9 cellular contexts compared by ENCODE assay signal in genomic region chr1:184037849-184038591, GRCh38. TPM values are rescaled to one million over a fixed set of nuclear protein-coding genes. Genes with fewer than 3 reads are reported as not detected.
DNase-seq lines count a peak whose midpoint lies in the region; ATAC-seq, FAIRE-seq and TF ChIP-seq lines count a peak whose summit lies in the region.
"Had no signal": no experiment of that assay in that cellular context is flagged by ENCODE, and none has a peak within 500 bp of the region (broad histone marks: within the 10 kb centered on the region; RNA-seq: fewer than 3 reads in every experiment).

No MANE protein-coding gene starts in this region.

- H3K27ac ChIP-seq in iPS-18a (ENCODE audit: low read length), result no peak overlapping the region

- FAIRE-seq in GM12891 (lab: Jason Lieb, UNC), result no peak
- FAIRE-seq: urothelium cell line had no signal

- TF ChIP-seq POLR2A in GM12891 (IDR thresholded peaks at IDR 0.05; ENCODE audit: low read depth, low read length), result no peak

- CTCF ChIA-PET in activated CD4-positive, alpha-beta T cell treated with anti-CD3 and anti-CD28 coated beads for 36 hours (lab: Charles Lee), result interaction anchor here (0.6 to 1.6 kb wide), 2 partner anchors 13 to 837 kb away, joined by 4 to 8 read pairs; partner anchors contain the start of gene TSEN15
- CTCF ChIA-PET in activated CD8-positive, alpha-beta T cell treated with anti-CD3 and anti-CD28 coated beads, Interleukin-2, amount 10 ng/mL, durations not matched to agents 7 days and 5 days (lab: Charles Lee), result no interaction called here

- H3K27me3 ChIP-seq in iPS-18a (ENCODE audit: control insufficient read depth, insufficient read depth, low read length), result peaks cover 69% of the 10 kb centered on the region

- H3K27ac Mint-ChIP-seq in activated CD4-positive, alpha-beta T cell treated with anti-CD3 and anti-CD28 coated beads for 36 hours, result peak overlapping the region; percentile 38
- H3K27ac Mint-ChIP-seq in activated CD8-positive, alpha-beta T cell treated with anti-CD3 and anti-CD28 coated beads, Interleukin-2, amount 10 ng/mL, durations not matched to agents 7 days and 5 days, result no peak overlapping the region
- peak overlapping the region; percentile 60 to 75 for H3K27ac Mint-ChIP-seq in stimulated activated naive CD8-positive, alpha-beta T cell treated with anti-CD3 and anti-CD28 coated beads, Interleukin-15, amount 100 ng/mL, for 72 hours

- no peaks in the 10 kb centered on the region for H3K9me3 Mint-ChIP-seq in activated CD4-positive, alpha-beta T cell treated with anti-CD3 and anti-CD28 coated beads for 36 hours (ENCODE audit: low read depth)
- no peaks in the 10 kb centered on the region for H3K9me3 Mint-ChIP-seq in activated CD8-positive, alpha-beta T cell treated with anti-CD3 and anti-CD28 coated beads, Interleukin-2, amount 10 ng/mL, durations not matched to agents 7 days and 5 days (ENCODE audit: insufficient read depth)
- H3K9me3 Mint-ChIP-seq in stimulated activated naive CD8-positive, alpha-beta T cell treated with anti-CD3 and anti-CD28 coated beads, Interleukin-15, amount 100 ng/mL, for 72 hours, result peaks cover 0 to 7% of the 10 kb centered on the region in 2 donors

- peak overlapping the region; percentile 69 for H3K4me3 Mint-ChIP-seq in activated CD4-positive, alpha-beta T cell treated with anti-CD3 and anti-CD28 coated beads for 36 hours
- peak overlapping the region; percentile 37 for H3K4me3 Mint-ChIP-seq in activated CD8-positive, alpha-beta T cell treated with anti-CD3 and anti-CD28 coated beads, Interleukin-2, amount 10 ng/mL, durations not matched to agents 7 days and 5 days
- peak overlapping the region; percentile 75 to 89 for H3K4me3 Mint-ChIP-seq in stimulated activated naive CD8-positive, alpha-beta T cell treated with anti-CD3 and anti-CD28 coated beads, Interleukin-15, amount 100 ng/mL, for 72 hours

- intact Hi-C loops in activated CD4-positive, alpha-beta T cell treated with anti-CD3 and anti-CD28 coated beads for 36 hours (cut with DNase I, micrococcal nuclease), result loop anchor here (2.0 to 10.0 kb wide), 3 partner anchors 13 to 347 kb away; partner anchors contain the start of genes C1orf21 (in 1 of the 2) and TSEN15 (in 1 of the 2)

- no peaks in the 10 kb centered on the region for H3K36me3 Mint-ChIP-seq in activated CD4-positive, alpha-beta T cell treated with anti-CD3 and anti-CD28 coated beads for 36 hours (ENCODE audit: low read depth)
- H3K36me3 Mint-ChIP-seq in activated CD8-positive, alpha-beta T cell treated with anti-CD3 and anti-CD28 coated beads, Interleukin-2, amount 10 ng/mL, durations not matched to agents 7 days and 5 days (ENCODE audit: low read depth), result no peaks in the 10 kb centered on the region

- peak overlapping the region; percentile 67 for H3K4me3 ChIP-seq in iPS-18a (ENCODE audit: low read length)

- no peaks in the 10 kb centered on the region for H3K9me3 ChIP-seq in iPS-18a (ENCODE audit: control insufficient read depth, low read depth, low read length)

- no peaks in the 10 kb centered on the region for H3K36me3 ChIP-seq in iPS-18a (ENCODE audit: control insufficient read depth, low read depth, low read length)

- H3K9ac ChIP-seq in iPS-18a (ENCODE audit: low read length), result no peak overlapping the region

- peaks cover 9% of the 10 kb centered on the region for H3K4me1 Mint-ChIP-seq in activated CD4-positive, alpha-beta T cell treated with anti-CD3 and anti-CD28 coated beads for 36 hours
- peaks cover 21% of the 10 kb centered on the region for H3K4me1 Mint-ChIP-seq in activated CD8-positive, alpha-beta T cell treated with anti-CD3 and anti-CD28 coated beads, Interleukin-2, amount 10 ng/mL, durations not matched to agents 7 days and 5 days (ENCODE audit: low read depth)
- H3K4me1 Mint-ChIP-seq in stimulated activated naive CD8-positive, alpha-beta T cell treated with anti-CD3 and anti-CD28 coated beads, Interleukin-15, amount 100 ng/mL, for 72 hours, result peaks cover 22% of the 10 kb centered on the region

- peaks cover 62% of the 10 kb centered on the region for H3K27me3 Mint-ChIP-seq in activated CD4-positive, alpha-beta T cell treated with anti-CD3 and anti-CD28 coated beads for 36 hours
- H3K27me3 Mint-ChIP-seq in activated CD8-positive, alpha-beta T cell treated with anti-CD3 and anti-CD28 coated beads, Interleukin-2, amount 10 ng/mL, durations not matched to agents 7 days and 5 days (ENCODE audit: low read depth), result peaks cover 73% of the 10 kb centered on the region
- peaks cover 84% of the 10 kb centered on the region for H3K27me3 Mint-ChIP-seq in stimulated activated naive CD8-positive, alpha-beta T cell treated with anti-CD3 and anti-CD28 coated beads, Interleukin-15, amount 100 ng/mL, for 72 hours

- peaks cover 9% of the 10 kb centered on the region for H3K4me1 ChIP-seq in iPS-18a (ENCODE audit: control insufficient read depth, low read depth, low read length)

- no peak for DNase-seq in activated CD4-positive, alpha-beta T cell treated with anti-CD3 and anti-CD28 coated beads for 36 hours
- DNase-seq in activated CD4-positive, alpha-beta T cell treated with anti-CD3 and anti-CD28 coated beads for 4 hours, result no peak
- DNase-seq in activated CD8-positive, alpha-beta T cell treated with anti-CD3 and anti-CD28 coated beads, Interleukin-2, amount 10 ng/mL, durations not matched to agents 7 days and 5 days, result no peak
- DNase-seq in stimulated activated naive CD8-positive, alpha-beta T cell treated with anti-CD3 and anti-CD28 coated beads, Interleukin-15, amount 100 ng/mL, for 72 hours, result peak in 1 of 2 donors; percentile 3
- no peak for DNase-seq in T1000 (lab: John Stamatoyannopoulos, UW)
- DNase-seq in GM12891 (ENCODE audit: insufficient read length, low spot score), result no peak

- ATAC-seq in activated CD4-positive, alpha-beta T cell treated with anti-CD3 and anti-CD28 coated beads for 36 hours, result no peak
- ATAC-seq in activated CD8-positive, alpha-beta T cell treated with anti-CD3 and anti-CD28 coated beads, Interleukin-2, amount 10 ng/mL, durations not matched to agents 7 days and 5 days, result no peak
- peak; percentile 0 for ATAC-seq in stimulated activated naive CD8-positive, alpha-beta T cell treated with anti-CD3 and anti-CD28 coated beads, Interleukin-15, amount 100 ng/mL, for 72 hours
- no peak for ATAC-seq in HG03378 (IDR thresholded peaks at IDR 0.05; ENCODE audit: unreplicated experiment)

- POLR2A ChIA-PET in activated CD4-positive, alpha-beta T cell treated with anti-CD3 and anti-CD28 coated beads for 36 hours (lab: Charles Lee), result interaction anchor here (0.6 kb wide), 1 partner anchor 122 kb away, joined by 4 read pairs; no protein-coding TSS in a partner anchor
- POLR2A ChIA-PET in activated CD8-positive, alpha-beta T cell treated with anti-CD3 and anti-CD28 coated beads, Interleukin-2, amount 10 ng/mL, durations not matched to agents 7 days and 5 days (lab: Charles Lee), result interaction anchor here (2.0 kb wide), 1 partner anchor 13 kb away, joined by 4 read pairs; the partner anchor contains the start of gene TSEN15

TF ChIP-seq in GM12891, 5 proteins besides CTCF, POLR2A, EP300 and RAD21:
- TF ChIP-seq PAX5 (IDR thresholded peaks at IDR 0.05; ENCODE audit: insufficient read depth, low read length, severe bottlenecking) (no peak), TAF1 (IDR thresholded peaks at IDR 0.05; ENCODE audit: low read depth, low read length) (no peak)

RNA-seq across cellular contexts. Expression of gene COLGALT2, which starts 0.5 kb away (rescaled TPM):
- 1 to 10 TPM; 1.7 to 1.8 TPM for total RNA-seq in activated CD4-positive, alpha-beta T cell treated with anti-CD3 and anti-CD28 coated beads for 36 hours
- total RNA-seq in activated CD8-positive, alpha-beta T cell treated with anti-CD3 and anti-CD28 coated beads, Interleukin-2, amount 10 ng/mL, durations not matched to agents 7 days and 5 days, result under 1 TPM; 0.08 to 0.10 TPM
- 0.05 TPM for polyA plus RNA-seq in GM12891 (2012; ENCODE audit: low read depth, missing spikeins)

RNA-seq across cellular contexts. Expression of gene TSEN15, which starts 13.5 kb away (rescaled TPM):
- 10 to 100 TPM; 44.1 to 47.3 TPM for total RNA-seq in activated CD4-positive, alpha-beta T cell treated with anti-CD3 and anti-CD28 coated beads for 36 hours
- 10 to 100 TPM; 45.1 to 48.7 TPM for total RNA-seq in activated CD8-positive, alpha-beta T cell treated with anti-CD3 and anti-CD28 coated beads, Interleukin-2, amount 10 ng/mL, durations not matched to agents 7 days and 5 days
- 14.7 TPM for polyA plus RNA-seq in GM12891 (2012; ENCODE audit: low read depth, missing spikeins)
